ENCODE assay signal across 1 cellular context in the genomic region with DNA sequence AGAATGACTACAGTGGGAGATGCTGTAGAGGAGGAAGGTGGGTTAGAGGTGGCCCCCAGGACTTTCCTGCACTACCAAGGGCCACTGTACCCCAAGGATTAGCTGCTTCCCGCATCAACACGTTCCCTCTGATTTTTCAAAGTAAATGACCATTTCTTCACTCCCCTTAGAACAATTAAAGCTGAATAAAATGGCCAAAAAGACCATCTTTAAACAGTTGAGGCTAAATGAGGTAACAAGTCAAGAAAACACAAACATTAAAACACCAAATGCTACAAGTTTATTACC.
TF ChIP-seq lines count a peak whose summit lies in the region.

No MANE protein-coding gene starts in this region.

TF ChIP-seq in GM12878, 131 proteins besides CTCF, POLR2A, EP300 and RAD21 (continued from another document):
- TF ChIP-seq, protein P1, sequence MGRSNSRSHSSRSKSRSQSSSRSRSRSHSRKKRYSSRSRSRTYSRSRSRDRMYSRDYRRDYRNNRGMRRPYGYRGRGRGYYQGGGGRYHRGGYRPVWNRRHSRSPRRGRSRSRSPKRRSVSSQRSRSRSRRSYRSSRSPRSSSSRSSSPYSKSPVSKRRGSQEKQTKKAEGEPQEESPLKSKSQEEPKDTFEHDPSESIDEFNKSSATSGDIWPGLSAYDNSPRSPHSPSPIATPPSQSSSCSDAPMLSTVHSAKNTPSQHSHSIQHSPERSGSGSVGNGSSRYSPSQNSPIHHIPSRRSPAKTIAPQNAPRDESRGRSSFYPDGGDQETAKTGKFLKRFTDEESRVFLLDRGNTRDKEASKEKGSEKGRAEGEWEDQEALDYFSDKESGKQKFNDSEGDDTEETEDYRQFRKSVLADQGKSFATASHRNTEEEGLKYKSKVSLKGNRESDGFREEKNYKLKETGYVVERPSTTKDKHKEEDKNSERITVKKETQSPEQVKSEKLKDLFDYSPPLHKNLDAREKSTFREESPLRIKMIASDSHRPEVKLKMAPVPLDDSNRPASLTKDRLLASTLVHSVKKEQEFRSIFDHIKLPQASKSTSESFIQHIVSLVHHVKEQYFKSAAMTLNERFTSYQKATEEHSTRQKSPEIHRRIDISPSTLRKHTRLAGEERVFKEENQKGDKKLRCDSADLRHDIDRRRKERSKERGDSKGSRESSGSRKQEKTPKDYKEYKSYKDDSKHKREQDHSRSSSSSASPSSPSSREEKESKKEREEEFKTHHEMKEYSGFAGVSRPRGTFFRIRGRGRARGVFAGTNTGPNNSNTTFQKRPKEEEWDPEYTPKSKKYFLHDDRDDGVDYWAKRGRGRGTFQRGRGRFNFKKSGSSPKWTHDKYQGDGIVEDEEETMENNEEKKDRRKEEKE (IDR thresholded peaks at IDR 0.05) = no peak
- TF ChIP-seq, protein P2, sequence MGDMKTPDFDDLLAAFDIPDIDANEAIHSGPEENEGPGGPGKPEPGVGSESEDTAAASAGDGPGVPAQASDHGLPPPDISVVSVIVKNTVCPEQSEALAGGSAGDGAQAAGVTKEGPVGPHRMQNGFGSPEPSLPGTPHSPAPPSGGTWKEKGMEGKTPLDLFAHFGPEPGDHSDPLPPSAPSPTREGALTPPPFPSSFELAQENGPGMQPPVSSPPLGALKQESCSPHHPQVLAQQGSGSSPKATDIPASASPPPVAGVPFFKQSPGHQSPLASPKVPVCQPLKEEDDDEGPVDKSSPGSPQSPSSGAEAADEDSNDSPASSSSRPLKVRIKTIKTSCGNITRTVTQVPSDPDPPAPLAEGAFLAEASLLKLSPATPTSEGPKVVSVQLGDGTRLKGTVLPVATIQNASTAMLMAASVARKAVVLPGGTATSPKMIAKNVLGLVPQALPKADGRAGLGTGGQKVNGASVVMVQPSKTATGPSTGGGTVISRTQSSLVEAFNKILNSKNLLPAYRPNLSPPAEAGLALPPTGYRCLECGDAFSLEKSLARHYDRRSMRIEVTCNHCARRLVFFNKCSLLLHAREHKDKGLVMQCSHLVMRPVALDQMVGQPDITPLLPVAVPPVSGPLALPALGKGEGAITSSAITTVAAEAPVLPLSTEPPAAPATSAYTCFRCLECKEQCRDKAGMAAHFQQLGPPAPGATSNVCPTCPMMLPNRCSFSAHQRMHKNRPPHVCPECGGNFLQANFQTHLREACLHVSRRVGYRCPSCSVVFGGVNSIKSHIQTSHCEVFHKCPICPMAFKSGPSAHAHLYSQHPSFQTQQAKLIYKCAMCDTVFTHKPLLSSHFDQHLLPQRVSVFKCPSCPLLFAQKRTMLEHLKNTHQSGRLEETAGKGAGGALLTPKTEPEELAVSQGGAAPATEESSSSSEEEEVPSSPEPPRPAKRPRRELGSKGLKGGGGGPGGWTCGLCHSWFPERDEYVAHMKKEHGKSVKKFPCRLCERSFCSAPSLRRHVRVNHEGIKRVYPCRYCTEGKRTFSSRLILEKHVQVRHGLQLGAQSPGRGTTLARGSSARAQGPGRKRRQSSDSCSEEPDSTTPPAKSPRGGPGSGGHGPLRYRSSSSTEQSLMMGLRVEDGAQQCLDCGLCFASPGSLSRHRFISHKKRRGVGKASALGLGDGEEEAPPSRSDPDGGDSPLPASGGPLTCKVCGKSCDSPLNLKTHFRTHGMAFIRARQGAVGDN (IDR thresholded peaks at IDR 0.05) = no peak
- TF ChIP-seq SMAD1 (IDR thresholded peaks at IDR 0.05; ENCODE audit: low read depth, partially characterized antibody) (peak; percentile 10), CHD1 (IDR thresholded peaks at IDR 0.05; ENCODE audit: low read depth, low read length) (no peak), POU2F2 (IDR thresholded peaks at IDR 0.05; ENCODE audit: borderline replicate concordance, low read depth, low read length) (peak; percentile 66; the same call in 1 of the 3 replicates), SMAD5 (IDR thresholded peaks at IDR 0.05; ENCODE audit: low read depth) (0 out of 2 replicates have a peak, but pooled peaks have one; percentile 37), POLR2AphosphoS5 (IDR thresholded peaks at IDR 0.05; ENCODE audit: low read length) (0 out of 2 replicates have a peak, but pooled peaks have one; percentile 26), TAF1 (IDR thresholded peaks at IDR 0.05; ENCODE audit: borderline replicate concordance, low read depth, low read length) (no peak), ZBED1 (IDR thresholded peaks at IDR 0.05; ENCODE audit: borderline replicate concordance) (no peak)
- TF ChIP-seq, protein P3, sequence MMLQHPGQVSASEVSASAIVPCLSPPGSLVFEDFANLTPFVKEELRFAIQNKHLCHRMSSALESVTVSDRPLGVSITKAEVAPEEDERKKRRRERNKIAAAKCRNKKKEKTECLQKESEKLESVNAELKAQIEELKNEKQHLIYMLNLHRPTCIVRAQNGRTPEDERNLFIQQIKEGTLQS (IDR thresholded peaks at IDR 0.05; ENCODE audit: borderline replicate concordance, extremely low read depth, low read depth, low read length) = no peak
- TF ChIP-seq, protein P4, sequence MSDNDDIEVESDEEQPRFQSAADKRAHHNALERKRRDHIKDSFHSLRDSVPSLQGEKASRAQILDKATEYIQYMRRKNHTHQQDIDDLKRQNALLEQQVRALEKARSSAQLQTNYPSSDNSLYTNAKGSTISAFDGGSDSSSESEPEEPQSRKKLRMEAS (IDR thresholded peaks at IDR 0.05; ENCODE audit: low read depth, low read length) = no peak
